In genomic region chr22:48240165-48240934, GRCh38 we compare ENCODE assay signal across 26 cellular contexts.
DNase-seq lines count a peak whose midpoint lies in the region; ATAC-seq and TF ChIP-seq lines count a peak whose summit lies in the region.
"Had no signal": no experiment of that assay in that cellular context is flagged by ENCODE, and none has a peak within 500 bp of the region (broad histone marks: within the 10 kb centered on the region; RNA-seq: fewer than 3 reads in every experiment).

No MANE protein-coding gene starts in this region.

- no peaks in the 10 kb centered on the region for H4K20me1 ChIP-seq in GM23338 (replicated peaks; ENCODE audit: insufficient read depth)

- H3K36me3 Mint-ChIP-seq in GM23338 (ENCODE audit: low read depth) (no peaks in the 10 kb centered on the region), osteocyte (ENCODE audit: unreplicated experiment) (no peaks in the 10 kb centered on the region)

- peak; percentile 23; the same call in 2 of the 3 replicates for ATAC-seq in GM23338
- ATAC-seq: activated T-cell treated with anti-CD3 and anti-CD28 coated beads, Interleukin-2, amount 50 U/mL, for 4 hours; effector memory CD8-positive, alpha-beta T cell; heart right ventricle; PC-3 had no signal

- DNase-seq in GM23338 (ENCODE audit: low spot score) (no peak), NCI-H748 treated with DMSO at 0.1 percent for 48 hours (lab: John Stamatoyannopoulos, UW) (peak; percentile 24), islet precursor cell (peak; percentile 73), osteocyte (ENCODE audit: extremely low spot score, unreplicated experiment) (peak; percentile 65), NCI-H2029 treated with DMSO at 0.1 percent for 48 hours (lab: John Stamatoyannopoulos, UW) (no peak), dorsolateral prefrontal cortex (no peak)
- DNase-seq in stimulated activated CD4-positive, alpha-beta T cell treated with anti-CD3 and anti-CD28 coated beads, Interleukin-4, amount 100 ng/mL, for 4 hours, result no peak
- no peak for DNase-seq in activated naive CD4-positive, alpha-beta T cell (lab: John Stamatoyannopoulos, UW)
- DNase-seq: activated CD4-positive, alpha-beta T cell treated with anti-CD3 and anti-CD28 coated beads for 48 hours; activated naive CD4-positive, alpha-beta T cell treated with anti-CD3 and anti-CD28 coated beads for 36 hours; activated T-cell treated with anti-CD3 and anti-CD28 coated beads, Interleukin-2, amount 50 U/mL, for 4 hours; brain microvascular endothelial cell; DND-41; effector memory CD8-positive, alpha-beta T cell; heart right ventricle; NCI-H1417 treated with DMSO at 0.1 percent for 48 hours; NCI-H2171; NCI-H510A treated with DMSO at 0.1 percent for 48 hours; NK-92 treated with Interleukin-12 subunit alpha and Interleukin-12 subunit beta, amount 100 ng/mL, for 24 hours; PC-3; uterus had no signal

- H3K36me3 ChIP-seq in GM23338 (ENCODE audit: insufficient read depth), result no peaks in the 10 kb centered on the region; the same call in 1 of the 2 replicates
- H3K36me3 ChIP-seq: adrenal gland, brain microvascular endothelial cell, heart right ventricle, uterus had no signal

- H3K4me3 ChIP-seq in GM23338 (no peak overlapping the region), dorsolateral prefrontal cortex (no peak overlapping the region)
- H3K4me3 ChIP-seq: adrenal gland, heart right ventricle, lung, uterus had no signal

- H3K4me3 Mint-ChIP-seq in GM23338, result no peak overlapping the region
- H3K4me3 Mint-ChIP-seq in osteocyte (ENCODE audit: unreplicated experiment), result no peak overlapping the region
- H3K4me3 Mint-ChIP-seq: activated naive CD4-positive, alpha-beta T cell treated with anti-CD3 and anti-CD28 coated beads for 36 hours; activated T-cell treated with anti-CD3 and anti-CD28 coated beads, Interleukin-2, amount 50 U/mL, for 4 hours; T-helper 2 cell treated with Interferon-gamma antibody and Interleukin-4, amounts not matched to agents 5 μg/mL and 100 μg/mL, for 36 hours had no signal

- intact Hi-C loops in dorsolateral prefrontal cortex (cut with DNase I), result no loop called here

- no peaks in the 10 kb centered on the region for H3K9me3 Mint-ChIP-seq in GM23338
- no peaks in the 10 kb centered on the region for H3K9me3 Mint-ChIP-seq in osteocyte (ENCODE audit: unreplicated experiment)
- H3K9me3 Mint-ChIP-seq: effector memory CD8-positive, alpha-beta T cell; T-helper 2 cell treated with Interferon-gamma antibody and Interleukin-4, amounts not matched to agents 5 μg/mL and 100 μg/mL, for 36 hours had no signal

- TF ChIP-seq CTCF in GM23338 (conservative IDR thresholded peaks at IDR 0.05; ENCODE audit: low read depth in 2 of 2) (no peak), osteocyte (IDR thresholded peaks at IDR 0.05) (no peak), dorsolateral prefrontal cortex (IDR thresholded peaks at IDR 0.05 in 54 of 56, conservative IDR thresholded peaks at IDR 0.05 in 2 of 56; ENCODE audit: low read depth in 1 of 56, partially characterized antibody in 56 of 56) (no peak)

- H3K79me2 ChIP-seq in GM23338 (replicated peaks; ENCODE audit: insufficient read depth), result no peaks in the 10 kb centered on the region

- H3K4me2 ChIP-seq in GM23338, result no peak overlapping the region
- H3K4me2 ChIP-seq: KMS-11 had no signal

- peaks cover 10% of the 10 kb centered on the region for H3K27me3 Mint-ChIP-seq in GM23338 (ENCODE audit: insufficient read depth, low read depth, poor library complexity)
- H3K27me3 Mint-ChIP-seq in osteocyte (ENCODE audit: unreplicated experiment), result peaks cover 13% of the 10 kb centered on the region

- no peak overlapping the region for H3K27ac Mint-ChIP-seq in GM23338
- no peak overlapping the region for H3K27ac Mint-ChIP-seq in osteocyte (ENCODE audit: unreplicated experiment)
- H3K27ac Mint-ChIP-seq: activated naive CD4-positive, alpha-beta T cell treated with anti-CD3 and anti-CD28 coated beads for 36 hours; effector memory CD8-positive, alpha-beta T cell; T-helper 2 cell treated with Interferon-gamma antibody and Interleukin-4, amounts not matched to agents 5 μg/mL and 100 μg/mL, for 36 hours had no signal

- H3K27ac ChIP-seq in GM23338 (ENCODE audit: low read depth), result no peak overlapping the region
- H3K27ac ChIP-seq in dorsolateral prefrontal cortex, result no peak overlapping the region
- H3K27ac ChIP-seq: adrenal gland, brain microvascular endothelial cell, C4-2B, heart right ventricle, KMS-11, uterus had no signal

- H3K27me3 ChIP-seq in GM23338 (ENCODE audit: insufficient read depth), result no peaks in the 10 kb centered on the region
- H3K27me3 ChIP-seq in dorsolateral prefrontal cortex, result no peaks in the 10 kb centered on the region
- H3K27me3 ChIP-seq: adrenal gland, brain microvascular endothelial cell, uterus had no signal

- H3K9me2 ChIP-seq in GM23338 (ENCODE audit: insufficient read depth), result no peaks in the 10 kb centered on the region

- H2AFZ ChIP-seq in GM23338, result no peak overlapping the region

- peaks cover 3% of the 10 kb centered on the region; the same call in 1 of the 2 replicates for H3K4me1 ChIP-seq in GM23338 (ENCODE audit: insufficient read depth)
- H3K4me1 ChIP-seq: adrenal gland, heart right ventricle, uterus had no signal

- H3K4me1 Mint-ChIP-seq in GM23338 (peaks cover 18% of the 10 kb centered on the region), osteocyte (ENCODE audit: unreplicated experiment) (no peaks in the 10 kb centered on the region)

- H3F3A ChIP-seq in GM23338 (replicated peaks; ENCODE audit: low read depth), result no peaks in the 10 kb centered on the region

TF ChIP-seq in GM23338, 12 proteins besides CTCF, POLR2A, EP300 and RAD21 (continues in another document):
- TF ChIP-seq ZNF114 (CRISPR knock-in tag; IDR thresholded peaks at IDR 0.05), result no peak
- no peak for TF ChIP-seq JUNB (IDR thresholded peaks at IDR 0.05; ENCODE audit: unreplicated experiment)
- no peak for TF ChIP-seq EZH2 (IDR thresholded peaks at IDR 0.05; ENCODE audit: low read depth, unreplicated experiment)
- no peak for TF ChIP-seq ZNF462 (CRISPR knock-in tag; IDR thresholded peaks at IDR 0.05)

Comparison
In these comparisons a context has a peak if more than half of its experiments do, and no peak if none do; other contexts are left out.
1. DNase-seq: peak in NCI-H748 treated with DMSO at 0.1 percent for 48 hours (single experiment), islet precursor cell (single experiment) and osteocyte (single experiment); none in GM23338 (single experiment), stimulated activated CD4-positive, alpha-beta T cell treated with anti-CD3 and anti-CD28 coated beads, Interleukin-4, amount 100 ng/mL, for 4 hours (0 of 2), activated naive CD4-positive, alpha-beta T cell (0 of 4), NCI-H2029 treated with DMSO at 0.1 percent for 48 hours (single experiment) and dorsolateral prefrontal cortex (0 of 10).